Comparison of ENCODE assay signal across 4 cellular contexts in genomic region chr4:151548708-151549107, GRCh38.
TF ChIP-seq lines count a peak whose summit lies in the region.

No MANE protein-coding gene starts in this region.

TF ChIP-seq in HepG2, 621 proteins besides CTCF, POLR2A, EP300 and RAD21:
- TF ChIP-seq AGO1 (IDR thresholded peaks at IDR 0.05; ENCODE audit: low read depth, low read length, poor library complexity, severe bottlenecking) (no peak), ZNF562 (CRISPR knock-in tag; IDR thresholded peaks at IDR 0.05; ENCODE audit: borderline replicate concordance) (peak; percentile 85; the same call in 1 of the 2 replicates)

TF ChIP-seq in WTC11, 78 proteins besides CTCF, POLR2A, EP300 and RAD21 (continues in another document):
- no peak for TF ChIP-seq NFATC4 (CRISPR knock-in tag; IDR thresholded peaks at IDR 0.05)
- TF ChIP-seq JUN (CRISPR knock-in tag; IDR thresholded peaks at IDR 0.05) = no peak
- no peak for TF ChIP-seq USF1 (CRISPR knock-in tag; IDR thresholded peaks at IDR 0.05)
- no peak for TF ChIP-seq ARID4B (CRISPR knock-in tag; IDR thresholded peaks at IDR 0.05; ENCODE audit: borderline replicate concordance)
- TF ChIP-seq ETV6 (CRISPR knock-in tag; IDR thresholded peaks at IDR 0.05) = no peak
- TF ChIP-seq TCF7 (CRISPR knock-in tag; IDR thresholded peaks at IDR 0.05; ENCODE audit: low read depth) = no peak
- TF ChIP-seq NFE2L1 (CRISPR knock-in tag; IDR thresholded peaks at IDR 0.05) = no peak
- no peak for TF ChIP-seq ZNF512 (CRISPR knock-in tag; IDR thresholded peaks at IDR 0.05; ENCODE audit: borderline replicate concordance)
- TF ChIP-seq GRHL2 (CRISPR knock-in tag; IDR thresholded peaks at IDR 0.05; ENCODE audit: insufficient replicate concordance, severe bottlenecking) = no peak
- no peak for TF ChIP-seq MLX (CRISPR knock-in tag; IDR thresholded peaks at IDR 0.05)

TF ChIP-seq in H1, 55 proteins besides CTCF, POLR2A, EP300 and RAD21:
- TF ChIP-seq EGR1 (IDR thresholded peaks at IDR 0.05; ENCODE audit: borderline replicate concordance, low read depth, low read length) (no peak), CTBP2 (IDR thresholded peaks at IDR 0.05; ENCODE audit: borderline replicate concordance, insufficient read depth, insufficient read length, low read length) (no peak), KDM1A (IDR thresholded peaks at IDR 0.05; ENCODE audit: borderline replicate concordance, low read length) (no peak), RBBP5 (IDR thresholded peaks at IDR 0.05; ENCODE audit: borderline replicate concordance, low read depth, low read length) (no peak), KDM5A (IDR thresholded peaks at IDR 0.05; ENCODE audit: low read length) (no peak), CREB1 (IDR thresholded peaks at IDR 0.05) (no peak)
TF ChIP-seq in H1: peak in this region for 0.

TF ChIP-seq in liver, 16 proteins besides CTCF, POLR2A, EP300 and RAD21:
- TF ChIP-seq FOXA1 (IDR thresholded peaks at IDR 0.05) = no peak
- no peak for TF ChIP-seq HNF4G (IDR thresholded peaks at IDR 0.05)
- TF ChIP-seq YY1 (IDR thresholded peaks at IDR 0.05) = no peak
- no peak for TF ChIP-seq JUND (IDR thresholded peaks at IDR 0.05)
- no peak for TF ChIP-seq RXRA (IDR thresholded peaks at IDR 0.05)
- TF ChIP-seq EGR1 (IDR thresholded peaks at IDR 0.05; ENCODE audit: low read depth in 2 of 2) = no peak
- TF ChIP-seq TAF1 (conservative IDR thresholded peaks at IDR 0.05) = no peak
- no peak for TF ChIP-seq MAX (IDR thresholded peaks at IDR 0.05)
- TF ChIP-seq HNF4A (conservative IDR thresholded peaks at IDR 0.05) = no peak
- no peak for TF ChIP-seq SP1 (IDR thresholded peaks at IDR 0.05)
- no peak for TF ChIP-seq FOXA2 (IDR thresholded peaks at IDR 0.05)
- no peak for TF ChIP-seq NR2F2 (IDR thresholded peaks at IDR 0.05)
- TF ChIP-seq REST (IDR thresholded peaks at IDR 0.05) = no peak
- no peak for TF ChIP-seq GABPA (IDR thresholded peaks at IDR 0.05 in 1 of 2, conservative IDR thresholded peaks at IDR 0.05 in 1 of 2)
- TF ChIP-seq ZBTB33 (IDR thresholded peaks at IDR 0.05) = no peak
- no peak for TF ChIP-seq ATF3 (IDR thresholded peaks at IDR 0.05)
